Comparison of ENCODE assay signal across 8 cellular contexts in the genomic region with DNA sequence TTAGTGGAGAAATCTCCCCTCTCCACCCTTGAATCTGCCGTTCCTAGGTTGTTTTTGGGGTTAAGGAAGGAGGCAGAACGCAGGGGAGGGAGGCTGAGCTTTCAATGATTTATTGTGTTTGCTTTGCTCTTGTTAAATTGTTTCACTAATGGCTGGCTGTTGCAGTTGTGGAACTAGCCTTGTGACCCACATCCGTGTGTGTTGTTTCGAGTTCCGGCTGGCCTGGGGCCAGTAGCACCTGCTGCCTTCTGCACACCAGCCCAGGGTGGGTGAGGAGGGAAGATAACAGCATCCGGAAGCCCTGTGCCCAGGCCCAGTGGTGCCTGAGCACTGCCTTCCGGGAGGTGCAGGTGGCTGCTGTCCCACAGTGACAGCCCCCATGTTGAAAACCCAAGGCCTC. TPM values are rescaled to one million over a fixed set of nuclear protein-coding genes. Genes with fewer than 3 reads are reported as not detected.
A peak's percentile ranks its signal among the peaks of the same experiment; 100 is the strongest.
DNase-seq lines count a peak whose midpoint lies in the region; ATAC-seq and TF ChIP-seq lines count a peak whose summit lies in the region.

No MANE protein-coding gene starts in this region.

- TF ChIP-seq CTCF in BE2C (IDR thresholded peaks at IDR 0.05; ENCODE audit: low read depth, low read length) = no peak

- peak overlapping the region; percentile 28 to 85 (median 79); a peak in 18 of 22 replicates for H3K9ac ChIP-seq in BLaER1 treated with 17β-estradiol and CSF1 and Interleukin-3, amounts not matched to agents 10 nM and 100 nM
- peak overlapping the region; percentile 7 to 41 (median 20) for H3K9ac ChIP-seq in skeletal muscle tissue (ENCODE audit: low read depth in 1 of 3, low read length in 3 of 3)

- peaks cover 0 to 18% (median 7%) of the 10 kb centered on the region in 11 experiments; a peak in 8 of 22 replicates for H4K20me1 ChIP-seq in BLaER1 treated with 17β-estradiol and CSF1 and Interleukin-3, amounts not matched to agents 10 nM and 100 nM

- DNase-seq in NCI-H69 (lab: John Stamatoyannopoulos, UW) (peak; percentile 96), T-helper 9 cell (no peak), BE2C (no peak)
- DNase-seq in central memory CD4-positive, alpha-beta T cell = peak; percentile 52

- H3K27me3 ChIP-seq in BLaER1 treated with 17β-estradiol and CSF1 and Interleukin-3, amounts not matched to agents 10 nM and 100 nM = no peaks in the 10 kb centered on the region
- H3K27me3 ChIP-seq in skeletal muscle tissue (ENCODE audit: control insufficient read depth in 3 of 3, insufficient read depth in 3 of 3, low read length in 3 of 3) (no peaks in the 10 kb centered on the region), BE2C (no peaks in the 10 kb centered on the region)

- peaks cover 0 to 46% (median 4%) of the 10 kb centered on the region in 11 experiments; a peak in 5 of 22 replicates for H3K36me3 ChIP-seq in BLaER1 treated with 17β-estradiol and CSF1 and Interleukin-3, amounts not matched to agents 10 nM and 100 nM
- H3K36me3 ChIP-seq in skeletal muscle tissue (ENCODE audit: control insufficient read depth in 3 of 3, insufficient read depth in 3 of 3, low read length in 3 of 3) = peaks cover 0 to 5% (median 3%) of the 10 kb centered on the region in 3 donors
- no peaks in the 10 kb centered on the region for H3K36me3 ChIP-seq in BE2C

- H3K9me3 ChIP-seq in BLaER1 treated with 17β-estradiol and CSF1 and Interleukin-3, amounts not matched to agents 10 nM and 100 nM (replicated peaks in 1 of 11) = no peaks in the 10 kb centered on the region
- no peaks in the 10 kb centered on the region for H3K9me3 ChIP-seq in skeletal muscle tissue (ENCODE audit: control insufficient read depth in 3 of 3, low read length in 3 of 3)
- no peaks in the 10 kb centered on the region for H3K9me3 ChIP-seq in BE2C

- peak overlapping the region; percentile 83 to 100 (median 93) for H3K4me2 ChIP-seq in BLaER1 treated with 17β-estradiol and CSF1 and Interleukin-3, amounts not matched to agents 10 nM and 100 nM

- peak overlapping the region; percentile 44 to 85 (median 75); a peak in 21 of 22 replicates for H3K27ac ChIP-seq in BLaER1 treated with 17β-estradiol and CSF1 and Interleukin-3, amounts not matched to agents 10 nM and 100 nM
- peak overlapping the region; percentile 39 for H3K27ac ChIP-seq in skeletal muscle tissue (ENCODE audit: low read depth, low read length)

- peaks cover 67 to 90% (median 86%) of the 10 kb centered on the region in 10 experiments for H3K4me1 ChIP-seq in BLaER1 treated with 17β-estradiol and CSF1 and Interleukin-3, amounts not matched to agents 10 nM and 100 nM
- H3K4me1 ChIP-seq in skeletal muscle tissue (ENCODE audit: control insufficient read depth in 3 of 3, insufficient read depth in 3 of 3, low read length in 3 of 3) (peaks cover 60 to 70% (median 65%) of the 10 kb centered on the region in 3 donors), BE2C (no peaks in the 10 kb centered on the region)

- peak overlapping the region in 8 of 10 experiments; percentile 71 to 85 (median 76); a peak in 16 of 20 replicates for H3K4me3 ChIP-seq in BLaER1 treated with 17β-estradiol and CSF1 and Interleukin-3, amounts not matched to agents 10 nM and 100 nM
- H3K4me3 ChIP-seq in skeletal muscle tissue (ENCODE audit: low read length in 3 of 3) (no peak overlapping the region), BE2C (ENCODE audit: low read depth, low read length) (no peak overlapping the region)

- peak; percentile 81 for ATAC-seq in GM18861 (IDR thresholded peaks at IDR 0.05; ENCODE audit: unreplicated experiment)
- peak; percentile 45 for ATAC-seq in HG02970 (IDR thresholded peaks at IDR 0.05; ENCODE audit: low FRiP score, unreplicated experiment)

RNA-seq across cellular contexts. Expression of a gene that starts 3.6 kb away (rescaled TPM):
- 46.4 TPM for total RNA-seq in skeletal muscle tissue
- 103 TPM for polyA plus RNA-seq in BE2C (2012; ENCODE audit: insufficient read depth, insufficient read length, low read depth)

Comparison
In these comparisons a context has a peak if more than half of its experiments do, and no peak if none do; other contexts are left out.
1. H3K4me3 ChIP-seq: peak in BLaER1 treated with 17β-estradiol and CSF1 and Interleukin-3, amounts not matched to agents 10 nM and 100 nM (8 of 10); none in skeletal muscle tissue (0 of 3) and BE2C (single experiment).
2. DNase-seq: peak in NCI-H69 (single experiment) and central memory CD4-positive, alpha-beta T cell (single experiment); none in T-helper 9 cell (single experiment) and BE2C (single experiment).